ENCODE assay signal across 1 cellular context in genomic region chrX:125998432-125998831, GRCh38.
TF ChIP-seq lines count a peak whose summit lies in the region.

No MANE protein-coding gene starts in this region.

TF ChIP-seq in GM23338, 12 proteins besides CTCF, POLR2A, EP300 and RAD21 (continued from another document):
- TF ChIP-seq, protein P1, sequence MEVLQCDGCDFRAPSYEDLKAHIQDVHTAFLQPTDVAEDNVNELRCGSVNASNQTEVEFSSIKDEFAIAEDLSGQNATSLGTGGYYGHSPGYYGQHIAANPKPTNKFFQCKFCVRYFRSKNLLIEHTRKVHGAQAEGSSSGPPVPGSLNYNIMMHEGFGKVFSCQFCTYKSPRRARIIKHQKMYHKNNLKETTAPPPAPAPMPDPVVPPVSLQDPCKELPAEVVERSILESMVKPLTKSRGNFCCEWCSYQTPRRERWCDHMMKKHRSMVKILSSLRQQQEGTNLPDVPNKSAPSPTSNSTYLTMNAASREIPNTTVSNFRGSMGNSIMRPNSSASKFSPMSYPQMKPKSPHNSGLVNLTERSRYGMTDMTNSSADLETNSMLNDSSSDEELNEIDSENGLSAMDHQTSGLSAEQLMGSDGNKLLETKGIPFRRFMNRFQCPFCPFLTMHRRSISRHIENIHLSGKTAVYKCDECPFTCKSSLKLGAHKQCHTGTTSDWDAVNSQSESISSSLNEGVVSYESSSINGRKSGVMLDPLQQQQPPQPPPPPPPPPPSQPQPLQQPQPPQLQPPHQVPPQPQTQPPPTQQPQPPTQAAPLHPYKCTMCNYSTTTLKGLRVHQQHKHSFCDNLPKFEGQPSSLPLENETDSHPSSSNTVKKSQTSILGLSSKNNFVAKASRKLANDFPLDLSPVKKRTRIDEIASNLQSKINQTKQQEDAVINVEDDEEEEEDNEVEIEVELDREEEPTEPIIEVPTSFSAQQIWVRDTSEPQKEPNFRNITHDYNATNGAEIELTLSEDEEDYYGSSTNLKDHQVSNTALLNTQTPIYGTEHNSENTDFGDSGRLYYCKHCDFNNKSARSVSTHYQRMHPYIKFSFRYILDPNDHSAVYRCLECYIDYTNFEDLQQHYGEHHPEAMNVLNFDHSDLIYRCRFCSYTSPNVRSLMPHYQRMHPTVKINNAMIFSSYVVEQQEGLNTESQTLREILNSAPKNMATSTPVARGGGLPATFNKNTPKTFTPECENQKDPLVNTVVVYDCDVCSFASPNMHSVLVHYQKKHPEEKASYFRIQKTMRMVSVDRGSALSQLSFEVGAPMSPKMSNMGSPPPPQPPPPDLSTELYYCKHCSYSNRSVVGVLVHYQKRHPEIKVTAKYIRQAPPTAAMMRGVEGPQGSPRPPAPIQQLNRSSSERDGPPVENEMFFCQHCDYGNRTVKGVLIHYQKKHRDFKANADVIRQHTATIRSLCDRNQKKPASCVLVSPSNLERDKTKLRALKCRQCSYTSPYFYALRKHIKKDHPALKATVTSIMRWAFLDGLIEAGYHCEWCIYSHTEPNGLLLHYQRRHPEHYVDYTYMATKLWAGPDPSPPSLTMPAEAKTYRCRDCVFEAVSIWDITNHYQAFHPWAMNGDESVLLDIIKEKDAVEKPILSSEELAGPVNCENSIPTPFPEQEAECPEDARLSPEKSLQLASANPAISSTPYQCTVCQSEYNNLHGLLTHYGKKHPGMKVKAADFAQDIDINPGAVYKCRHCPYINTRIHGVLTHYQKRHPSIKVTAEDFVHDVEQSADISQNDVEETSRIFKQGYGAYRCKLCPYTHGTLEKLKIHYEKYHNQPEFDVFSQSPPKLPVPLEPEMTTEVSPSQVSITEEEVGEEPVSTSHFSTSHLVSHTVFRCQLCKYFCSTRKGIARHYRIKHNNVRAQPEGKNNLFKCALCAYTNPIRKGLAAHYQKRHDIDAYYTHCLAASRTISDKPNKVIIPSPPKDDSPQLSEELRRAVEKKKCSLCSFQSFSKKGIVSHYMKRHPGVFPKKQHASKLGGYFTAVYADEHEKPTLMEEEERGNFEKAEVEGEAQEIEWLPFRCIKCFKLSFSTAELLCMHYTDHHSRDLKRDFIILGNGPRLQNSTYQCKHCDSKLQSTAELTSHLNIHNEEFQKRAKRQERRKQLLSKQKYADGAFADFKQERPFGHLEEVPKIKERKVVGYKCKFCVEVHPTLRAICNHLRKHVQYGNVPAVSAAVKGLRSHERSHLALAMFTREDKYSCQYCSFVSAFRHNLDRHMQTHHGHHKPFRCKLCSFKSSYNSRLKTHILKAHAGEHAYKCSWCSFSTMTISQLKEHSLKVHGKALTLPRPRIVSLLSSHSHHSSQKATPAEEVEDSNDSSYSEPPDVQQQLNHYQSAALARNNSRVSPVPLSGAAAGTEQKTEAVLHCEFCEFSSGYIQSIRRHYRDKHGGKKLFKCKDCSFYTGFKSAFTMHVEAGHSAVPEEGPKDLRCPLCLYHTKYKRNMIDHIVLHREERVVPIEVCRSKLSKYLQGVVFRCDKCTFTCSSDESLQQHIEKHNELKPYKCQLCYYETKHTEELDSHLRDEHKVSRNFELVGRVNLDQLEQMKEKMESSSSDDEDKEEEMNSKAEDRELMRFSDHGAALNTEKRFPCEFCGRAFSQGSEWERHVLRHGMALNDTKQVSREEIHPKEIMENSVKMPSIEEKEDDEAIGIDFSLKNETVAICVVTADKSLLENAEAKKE (CRISPR knock-in tag; IDR thresholded peaks at IDR 0.05): no peak
- TF ChIP-seq STAT1 (IDR thresholded peaks at IDR 0.05; ENCODE audit: unreplicated experiment): no peak
- no peak for TF ChIP-seq NANOG (IDR thresholded peaks at IDR 0.05; ENCODE audit: borderline replicate concordance)
- TF ChIP-seq ZNF114 (CRISPR knock-in tag; IDR thresholded peaks at IDR 0.05): no peak
- no peak for TF ChIP-seq ZNF331 (CRISPR knock-in tag; IDR thresholded peaks at IDR 0.05; ENCODE audit: low read depth)
- TF ChIP-seq CREB1 (CRISPR knock-in tag; IDR thresholded peaks at IDR 0.05; ENCODE audit: low read depth): no peak
TF ChIP-seq in GM23338: peak in this region for 0.
